10 cellular contexts compared by ENCODE assay signal in genomic region chr16:30778549-30779244, GRCh38. TPM values are rescaled to one million over a fixed set of nuclear protein-coding genes. Genes with fewer than 3 reads are reported as not detected.
DNase-seq lines count a peak whose midpoint lies in the region; ATAC-seq, FAIRE-seq and TF ChIP-seq lines count a peak whose summit lies in the region.
"Had no signal": no experiment of that assay in that cellular context is flagged by ENCODE, and none has a peak within 500 bp of the region (broad histone marks: within the 10 kb centered on the region; RNA-seq: fewer than 3 reads in every experiment).

No MANE protein-coding gene starts in this region.

- H3K4me3 ChIP-seq in HepG2 (replicated peaks in 1 of 3; ENCODE audit: insufficient read depth in 1 of 3, low read depth in 2 of 3, low read length in 3 of 3): no peak overlapping the region
- H3K4me3 ChIP-seq in right lobe of liver: no peak overlapping the region
- no peak overlapping the region for H3K4me3 ChIP-seq in foreskin fibroblast (ENCODE audit: low read depth in 1 of 2, low read length in 2 of 2)

- TF ChIP-seq CTCF in HepG2 (CRISPR knock-in tag; IDR thresholded peaks at IDR 0.05): no peak
- no peak for TF ChIP-seq CTCF in right lobe of liver (IDR thresholded peaks at IDR 0.05)
- no peak for TF ChIP-seq CTCF in foreskin fibroblast (IDR thresholded peaks at IDR 0.05; ENCODE audit: low read depth, low read length)
- TF ChIP-seq CTCF in type B pancreatic cell (conservative IDR thresholded peaks at IDR 0.05): no peak

- peaks cover 20% of the 10 kb centered on the region for H3K4me1 Mint-ChIP-seq in type B pancreatic cell (ENCODE audit: unreplicated experiment)

- no peak for DNase-seq in HepG2 (ENCODE audit: low spot score)
- DNase-seq in right lobe of liver: no peak
- DNase-seq in foreskin fibroblast: peak; percentile 55 to 74
- no peak for DNase-seq in type B pancreatic cell (ENCODE audit: extremely low spot score, unreplicated experiment)
- DNase-seq: KBM-7, NCI-H2171 treated with DMSO at 0.1 percent for 48 hours had no signal

- peaks cover 5% of the 10 kb centered on the region for H3K36me3 Mint-ChIP-seq in type B pancreatic cell

- TF ChIP-seq EP300 in HepG2 (IDR thresholded peaks at IDR 0.05; ENCODE audit: low read depth in 2 of 2, low read length in 2 of 2): no peak
- TF ChIP-seq EP300 in HepG2 (CRISPR knock-in tag; IDR thresholded peaks at IDR 0.05; ENCODE audit: borderline replicate concordance): peak; percentile 18; the same call in 1 of the 2 replicates

- no peak overlapping the region for H3K4me2 ChIP-seq in HepG2 (ENCODE audit: low read depth, low read length)

- H3K9ac ChIP-seq in HepG2 (ENCODE audit: insufficient read depth, low read depth, low read length): no peak overlapping the region

- intact Hi-C loops in HepG2 (cut with micrococcal nuclease; ENCODE audit: unreplicated experiment) (loop anchor here (5.0 kb wide), 1 partner anchor 34 kb away; no protein-coding TSS in a partner anchor), right lobe of liver (cut with DNase I) (no loop called here)

- CTCF ChIA-PET in HepG2 (lab: Yijun Ruan, JAX; ENCODE audit: low intra/inter-chr PET ratio, low total read pairs): no interaction called here

- in situ Hi-C loops in HepG2 (cut with HindIII; ENCODE audit: extremely low pct_ligation_motif_present, low pct_unique_long_range_greater_than_20kb): no loop called here

- H3K4me1 ChIP-seq in HepG2 (ENCODE audit: insufficient read depth, low read length): peaks cover 36% of the 10 kb centered on the region
- H3K4me1 ChIP-seq in right lobe of liver: peaks cover 0 to 8% (median 3%) of the 10 kb centered on the region in 4 donors

- no peak for FAIRE-seq in HepG2 (lab: Jason Lieb, UNC)
- FAIRE-seq: G401.6 had no signal

- 97% methylated on average over 14 of the region's 14 CpGs for WGBS in HepG2 (ENCODE audit: low lambda C conversion rate)
- 92% methylated on average over 12 of the region's 14 CpGs for WGBS in right lobe of liver (ENCODE audit: insufficient coverage, low coverage, low lambda C conversion rate, missing lambda C conversion rate)

- H2AFZ ChIP-seq in HepG2 (ENCODE audit: low read length): no peak overlapping the region

- peak overlapping the region; percentile 63 for H3K27ac Mint-ChIP-seq in type B pancreatic cell
- H3K27ac Mint-ChIP-seq: stimulated activated naive CD8-positive, alpha-beta T cell treated with anti-CD3 and anti-CD28 coated beads, Interleukin-15, Interleukin-2, amounts not matched to agents 100 ng/mL and 50 ng/mL, for 24 hours had no signal

- H3K79me2 ChIP-seq in HepG2 (ENCODE audit: insufficient read depth, low read length): peaks cover 9% of the 10 kb centered on the region

- TF ChIP-seq POLR2A in HepG2 (IDR thresholded peaks at IDR 0.05; ENCODE audit: insufficient read depth in 1 of 2, low read depth in 2 of 2, low read length in 2 of 2) (peak in 1 of 2 experiments; percentile 55; a peak in 3 of 4 replicates), right lobe of liver (IDR thresholded peaks at IDR 0.05) (no peak)

- TF ChIP-seq RAD21 in HepG2 (CRISPR knock-in tag; IDR thresholded peaks at IDR 0.05): no peak

- no peaks in the 10 kb centered on the region; a peak in 1 of 5 replicates for H3K27me3 ChIP-seq in HepG2 (ENCODE audit: control insufficient read depth in 1 of 2, insufficient read depth in 2 of 2, low read length in 2 of 2)
- H3K27me3 ChIP-seq in right lobe of liver: no peaks in the 10 kb centered on the region

- H4K20me1 ChIP-seq in HepG2 (ENCODE audit: insufficient read depth, low read length): no peaks in the 10 kb centered on the region; the same call in 1 of the 2 replicates

- no TSS peak for BruUV-seq in HepG2 (replicated peaks; lab: Mats Ljungman, UMichigan)

- ATAC-seq in HepG2 (no peak), right lobe of liver (no peak), HG02759 (IDR thresholded peaks at IDR 0.05; ENCODE audit: unreplicated experiment) (no peak), HG02870 (IDR thresholded peaks at IDR 0.05; ENCODE audit: unreplicated experiment) (no peak)

- H3K4me3 Mint-ChIP-seq in type B pancreatic cell: peak overlapping the region; percentile 72
- H3K4me3 Mint-ChIP-seq: stimulated activated naive CD8-positive, alpha-beta T cell treated with anti-CD3 and anti-CD28 coated beads, Interleukin-15, Interleukin-2, amounts not matched to agents 100 ng/mL and 50 ng/mL, for 24 hours had no signal

- POLR2A ChIA-PET in HepG2 (lab: Yijun Ruan, JAX): interaction anchor here (1.2 to 3.1 kb wide), 5 partner anchors 8 to 61 kb away, joined by 3 to 10 read pairs (median 6); partner anchors contain the start of genes PHKG2 and ZNF629

- H3K27ac ChIP-seq in HepG2 (ENCODE audit: extremely low read length, insufficient read depth, low read length): no peak overlapping the region
- no peak overlapping the region for H3K27ac ChIP-seq in right lobe of liver

- H3K27me3 Mint-ChIP-seq in type B pancreatic cell: no peaks in the 10 kb centered on the region

- H3K36me3 ChIP-seq in HepG2 (replicated peaks in 1 of 2; ENCODE audit: control insufficient read depth in 1 of 2, insufficient read depth in 2 of 2, low read length in 2 of 2) (peaks cover 16 to 36% of the 10 kb centered on the region in 2 experiments), right lobe of liver (peaks cover 0 to 16% (median 2%) of the 10 kb centered on the region in 4 donors)

- H3K9me3 Mint-ChIP-seq in type B pancreatic cell: no peaks in the 10 kb centered on the region
- H3K9me3 Mint-ChIP-seq: stimulated activated naive CD8-positive, alpha-beta T cell treated with anti-CD3 and anti-CD28 coated beads, Interleukin-15, Interleukin-2, amounts not matched to agents 100 ng/mL and 50 ng/mL, for 24 hours had no signal

- H3K9me3 ChIP-seq in HepG2 (ENCODE audit: low read length) (no peaks in the 10 kb centered on the region), right lobe of liver (no peaks in the 10 kb centered on the region)

RNA-seq across cellular contexts. Expression of gene ZNF629, which starts 8.3 kb away (rescaled TPM):
- total RNA-seq in HepG2 (2016; rRNA removed; fragmentation: Illumina TruSeq; extraction: Trizol) (14.3 and 16.5 TPM in 2 replicates), right lobe of liver (1 to 10 TPM; 3.7 to 4.8 (median 4.3) TPM), type B pancreatic cell (ENCODE audit: low replicate concordance) (26.9 and 35.5 TPM in 2 replicates)
- total RNA-seq in HepG2 (2016; cell fraction: cytosol; rRNA removed; fragmentation: Illumina TruSeq; extraction: Trizol; ENCODE audit: low read depth): 1.3 TPM in 2 replicates
- total RNA-seq in HepG2 (2016; cell fraction: insoluble cytoplasmic fraction; rRNA removed; fragmentation: Illumina TruSeq; extraction: Trizol): 12.7 and 16.5 TPM in 2 replicates
- 5.2 and 5.9 TPM in 2 replicates for total RNA-seq in HepG2 (2016; cell fraction: membrane; rRNA removed; fragmentation: Illumina TruSeq; extraction: Trizol)
- 15.1 and 17.8 TPM in 2 replicates for total RNA-seq in HepG2 (2016; cell fraction: nucleus; rRNA removed; fragmentation: Illumina TruSeq; extraction: Trizol)
- 6.1 and 8.2 TPM in 2 replicates for polyA plus RNA-seq in HepG2 (2011; rRNA removed)
- polyA plus RNA-seq in HepG2 (2011; cell fraction: cytosol; rRNA removed): 3.9 and 4.8 TPM in 2 replicates
- 25.0 TPM in 2 replicates for polyA plus RNA-seq in HepG2 (2011; cell fraction: nucleus; rRNA removed)
- polyA plus RNA-seq in HepG2 (2012): 9.2 and 10.1 TPM in 2 replicates
- 0.64 and 0.65 TPM in 2 replicates for polyA plus RNA-seq in HepG2 (2016; cell fraction: cytosol; fragmentation: Illumina TruSeq; extraction: Trizol; ENCODE audit: low read depth)
- 11.8 and 14.8 TPM in 2 replicates for polyA plus RNA-seq in HepG2 (2016; cell fraction: insoluble cytoplasmic fraction; fragmentation: Illumina TruSeq; extraction: Trizol; ENCODE audit: low read depth)
- 2.2 and 2.7 TPM in 2 replicates for polyA plus RNA-seq in HepG2 (2016; cell fraction: membrane; fragmentation: Illumina TruSeq; extraction: Trizol; ENCODE audit: low read depth)
- 25.2 and 26.3 TPM in 2 replicates for polyA plus RNA-seq in HepG2 (2016; cell fraction: nucleus; fragmentation: Illumina TruSeq; extraction: Trizol; ENCODE audit: insufficient read depth, low read depth)
- polyA minus RNA-seq in HepG2 (2011; rRNA and poly(A)+ RNA removed; ENCODE audit: low replicate concordance): 9.3 and 12.7 TPM in 2 replicates
- polyA minus RNA-seq in HepG2 (2011; cell fraction: cytosol; rRNA and poly(A)+ RNA removed): 8.3 and 9.5 TPM in 2 replicates
- polyA minus RNA-seq in HepG2 (2011; cell fraction: nucleus; rRNA and poly(A)+ RNA removed): 15.8 and 22.4 TPM in 2 replicates

RNA-seq across cellular contexts. Expression of gene RNF40, which starts 16.6 kb away (rescaled TPM):
- 85.6 and 102 TPM in 2 replicates for total RNA-seq in HepG2 (2016; rRNA removed; fragmentation: Illumina TruSeq; extraction: Trizol)
- total RNA-seq in HepG2 (2016; cell fraction: cytosol; rRNA removed; fragmentation: Illumina TruSeq; extraction: Trizol; ENCODE audit: low read depth): 11.9 and 12.0 TPM in 2 replicates
- total RNA-seq in HepG2 (2016; cell fraction: insoluble cytoplasmic fraction; rRNA removed; fragmentation: Illumina TruSeq; extraction: Trizol): 79.6 and 89.9 TPM in 2 replicates
- total RNA-seq in HepG2 (2016; cell fraction: membrane; rRNA removed; fragmentation: Illumina TruSeq; extraction: Trizol): 40.5 and 47.1 TPM in 2 replicates
- total RNA-seq in HepG2 (2016; cell fraction: nucleus; rRNA removed; fragmentation: Illumina TruSeq; extraction: Trizol): 55.6 and 65.6 TPM in 2 replicates
- 84.0 and 91.0 TPM in 2 replicates for polyA plus RNA-seq in HepG2 (2011; rRNA removed)
- polyA plus RNA-seq in HepG2 (2011; cell fraction: cytosol; rRNA removed): 47.5 and 49.3 TPM in 2 replicates
- 128 and 147 TPM in 2 replicates for polyA plus RNA-seq in HepG2 (2011; cell fraction: nucleus; rRNA removed)
- polyA plus RNA-seq in HepG2 (2012): 44.7 and 52.0 TPM in 2 replicates
- polyA plus RNA-seq in HepG2 (2016; cell fraction: cytosol; fragmentation: Illumina TruSeq; extraction: Trizol; ENCODE audit: low read depth): 8.6 and 10.7 TPM in 2 replicates
- polyA plus RNA-seq in HepG2 (2016; cell fraction: insoluble cytoplasmic fraction; fragmentation: Illumina TruSeq; extraction: Trizol; ENCODE audit: low read depth): 87.6 and 98.5 TPM in 2 replicates
- 29.9 and 30.8 TPM in 2 replicates for polyA plus RNA-seq in HepG2 (2016; cell fraction: membrane; fragmentation: Illumina TruSeq; extraction: Trizol; ENCODE audit: low read depth)
- 131 and 139 TPM in 2 replicates for polyA plus RNA-seq in HepG2 (2016; cell fraction: nucleus; fragmentation: Illumina TruSeq; extraction: Trizol; ENCODE audit: insufficient read depth, low read depth)
- polyA minus RNA-seq in HepG2 (2011; rRNA and poly(A)+ RNA removed; ENCODE audit: low replicate concordance): 110 and 128 TPM in 2 replicates
- 42.3 and 58.2 TPM in 2 replicates for polyA minus RNA-seq in HepG2 (2011; cell fraction: cytosol; rRNA and poly(A)+ RNA removed)
- 34.0 and 43.5 TPM in 2 replicates for polyA minus RNA-seq in HepG2 (2011; cell fraction: nucleus; rRNA and poly(A)+ RNA removed)
- 10 to 100 TPM; 34.3 to 56.8 (median 46.7) TPM for total RNA-seq in right lobe of liver
- 107 and 131 TPM in 2 replicates for total RNA-seq in type B pancreatic cell (ENCODE audit: low replicate concordance)

RNA-seq across cellular contexts. Expression of gene CFAP119, which starts 16.8 kb away (rescaled TPM):
- total RNA-seq in HepG2 (2016; rRNA removed; fragmentation: Illumina TruSeq; extraction: Trizol) (1.2 and 6.4 TPM in 2 replicates), right lobe of liver (1 to 10 TPM in 1 of 6 experiments, under 1 TPM in 4, not detected in 1; 0.19 to 1.8 (median 0.29) TPM), type B pancreatic cell (ENCODE audit: low replicate concordance) (14.2 and 15.0 TPM in 2 replicates)
- total RNA-seq in HepG2 (2016; cell fraction: cytosol; rRNA removed; fragmentation: Illumina TruSeq; extraction: Trizol; ENCODE audit: low read depth): 0.51 and 0.71 TPM in 2 replicates
- total RNA-seq in HepG2 (2016; cell fraction: insoluble cytoplasmic fraction; rRNA removed; fragmentation: Illumina TruSeq; extraction: Trizol): 1.4 and 4.0 TPM in 2 replicates
- 0.83 and 1.7 TPM in 2 replicates for total RNA-seq in HepG2 (2016; cell fraction: membrane; rRNA removed; fragmentation: Illumina TruSeq; extraction: Trizol)
- 11.6 and 12.1 TPM in 2 replicates for total RNA-seq in HepG2 (2016; cell fraction: nucleus; rRNA removed; fragmentation: Illumina TruSeq; extraction: Trizol)
- 4.0 and 6.4 TPM in 2 replicates for polyA plus RNA-seq in HepG2 (2011; rRNA removed)
- 1.3 and 2.2 TPM in 2 replicates for polyA plus RNA-seq in HepG2 (2011; cell fraction: cytosol; rRNA removed)
- polyA plus RNA-seq in HepG2 (2011; cell fraction: nucleus; rRNA removed): 37.2 and 53.6 TPM in 2 replicates
- polyA plus RNA-seq in HepG2 (2012): 0.84 and 2.1 TPM in 2 replicates
- 0.78 and 0.96 TPM in 2 replicates for polyA plus RNA-seq in HepG2 (2016; cell fraction: cytosol; fragmentation: Illumina TruSeq; extraction: Trizol; ENCODE audit: low read depth)
- polyA plus RNA-seq in HepG2 (2016; cell fraction: insoluble cytoplasmic fraction; fragmentation: Illumina TruSeq; extraction: Trizol; ENCODE audit: low read depth): 0.91 and 1.5 TPM in 2 replicates
- polyA plus RNA-seq in HepG2 (2016; cell fraction: membrane; fragmentation: Illumina TruSeq; extraction: Trizol; ENCODE audit: low read depth): 0.41 and 1.4 TPM in 2 replicates
- polyA plus RNA-seq in HepG2 (2016; cell fraction: nucleus; fragmentation: Illumina TruSeq; extraction: Trizol; ENCODE audit: insufficient read depth, low read depth): 22.1 and 31.9 TPM in 2 replicates
- polyA minus RNA-seq in HepG2 (2011; rRNA and poly(A)+ RNA removed; ENCODE audit: low replicate concordance): 1.5 and 16.0 TPM in 2 replicates
- 0.69 and 1.8 TPM in 2 replicates for polyA minus RNA-seq in HepG2 (2011; cell fraction: cytosol; rRNA and poly(A)+ RNA removed)
- polyA minus RNA-seq in HepG2 (2011; cell fraction: nucleus; rRNA and poly(A)+ RNA removed): 3.7 and 5.2 TPM in 2 replicates

RNA-seq across cellular contexts. Expression of gene PHKG2, which starts 30.5 kb away (rescaled TPM):
- 33.9 and 37.4 TPM in 2 replicates for total RNA-seq in HepG2 (2016; rRNA removed; fragmentation: Illumina TruSeq; extraction: Trizol)
- 13.4 TPM in 2 replicates for total RNA-seq in HepG2 (2016; cell fraction: cytosol; rRNA removed; fragmentation: Illumina TruSeq; extraction: Trizol; ENCODE audit: low read depth)
- total RNA-seq in HepG2 (2016; cell fraction: insoluble cytoplasmic fraction; rRNA removed; fragmentation: Illumina TruSeq; extraction: Trizol): 32.9 and 41.4 TPM in 2 replicates
- 23.7 and 24.3 TPM in 2 replicates for total RNA-seq in HepG2 (2016; cell fraction: membrane; rRNA removed; fragmentation: Illumina TruSeq; extraction: Trizol)
- total RNA-seq in HepG2 (2016; cell fraction: nucleus; rRNA removed; fragmentation: Illumina TruSeq; extraction: Trizol): 39.5 and 43.1 TPM in 2 replicates
- polyA plus RNA-seq in HepG2 (2011; rRNA removed): 39.8 and 42.1 TPM in 2 replicates
- polyA plus RNA-seq in HepG2 (2011; cell fraction: cytosol; rRNA removed): 22.7 and 30.8 TPM in 2 replicates
- polyA plus RNA-seq in HepG2 (2011; cell fraction: nucleus; rRNA removed): 140 and 166 TPM in 2 replicates
- 21.4 and 22.8 TPM in 2 replicates for polyA plus RNA-seq in HepG2 (2012)
- 15.4 and 16.5 TPM in 2 replicates for polyA plus RNA-seq in HepG2 (2016; cell fraction: cytosol; fragmentation: Illumina TruSeq; extraction: Trizol; ENCODE audit: low read depth)
- 38.9 and 41.5 TPM in 2 replicates for polyA plus RNA-seq in HepG2 (2016; cell fraction: insoluble cytoplasmic fraction; fragmentation: Illumina TruSeq; extraction: Trizol; ENCODE audit: low read depth)
- polyA plus RNA-seq in HepG2 (2016; cell fraction: membrane; fragmentation: Illumina TruSeq; extraction: Trizol; ENCODE audit: low read depth): 21.3 and 23.8 TPM in 2 replicates
- polyA plus RNA-seq in HepG2 (2016; cell fraction: nucleus; fragmentation: Illumina TruSeq; extraction: Trizol; ENCODE audit: insufficient read depth, low read depth): 142 and 147 TPM in 2 replicates
- polyA minus RNA-seq in HepG2 (2011; rRNA and poly(A)+ RNA removed; ENCODE audit: low replicate concordance): 53.8 and 68.9 TPM in 2 replicates
- 9.0 and 12.9 TPM in 2 replicates for polyA minus RNA-seq in HepG2 (2011; cell fraction: cytosol; rRNA and poly(A)+ RNA removed)
- polyA minus RNA-seq in HepG2 (2011; cell fraction: nucleus; rRNA and poly(A)+ RNA removed): 38.1 and 40.3 TPM in 2 replicates
- total RNA-seq in right lobe of liver: 10 to 100 TPM; 17.1 to 22.1 (median 18.4) TPM
- 41.5 and 42.4 TPM in 2 replicates for total RNA-seq in type B pancreatic cell (ENCODE audit: low replicate concordance)

Comparison
In these comparisons a context has a peak if more than half of its experiments do, and no peak if none do; other contexts are left out.
1. DNase-seq: peak in foreskin fibroblast (2 of 2); none in HepG2 (single experiment), right lobe of liver (0 of 3) and type B pancreatic cell (single experiment).